In genomic region chr21:38170283-38170682, GRCh38 we compare ENCODE assay signal across 9 cellular contexts.
DNase-seq lines count a peak whose midpoint lies in the region; ATAC-seq, FAIRE-seq and TF ChIP-seq lines count a peak whose summit lies in the region.
"Had no signal": no experiment of that assay in that cellular context is flagged by ENCODE, and none has a peak within 500 bp of the region (broad histone marks: within the 10 kb centered on the region; RNA-seq: fewer than 3 reads in every experiment).

No MANE protein-coding gene starts in this region.

- BruUV-seq in PC-9 (replicated peaks; lab: Mats Ljungman, UMichigan), result no TSS peak

- H3K27ac ChIP-seq in ACC112 (ENCODE audit: low read depth, low read length) (peak overlapping the region; percentile 79), SJSA1 (no peak overlapping the region), keratinocyte (ENCODE audit: control insufficient read depth, insufficient read depth, low read length) (no peak overlapping the region), PC-9 (no peak overlapping the region)

- H3K27me3 ChIP-seq in ACC112 (ENCODE audit: insufficient read depth, low read length) (no peaks in the 10 kb centered on the region), SJSA1 (replicated peaks) (no peaks in the 10 kb centered on the region), keratinocyte (ENCODE audit: control insufficient read depth, extremely low read depth, insufficient read depth, low read length) (peaks cover 3% of the 10 kb centered on the region), PC-9 (ENCODE audit: insufficient read depth, low read depth) (peaks cover 7% of the 10 kb centered on the region; the same call in 1 of the 2 replicates)

- H3K9me3 ChIP-seq in SJSA1 (replicated peaks) (no peaks in the 10 kb centered on the region), keratinocyte (ENCODE audit: control insufficient read depth, low read depth, low read length) (no peaks in the 10 kb centered on the region), PC-9 (ENCODE audit: insufficient read depth, low read depth) (no peaks in the 10 kb centered on the region)

- no peak overlapping the region for H3K4me2 ChIP-seq in keratinocyte (ENCODE audit: control insufficient read depth, extremely low read depth, insufficient read depth, low read depth, low read length)
- no peak overlapping the region for H3K4me2 ChIP-seq in PC-9

- CTCF ChIA-PET in PC-9 (lab: Charles Lee), result no interaction called here

- no peak for ATAC-seq in GM19455 (IDR thresholded peaks at IDR 0.05; ENCODE audit: unreplicated experiment)
- ATAC-seq in GM21737 (IDR thresholded peaks at IDR 0.05; ENCODE audit: unreplicated experiment), result no peak
- no peak for ATAC-seq in HG02973 (IDR thresholded peaks at IDR 0.05; ENCODE audit: unreplicated experiment)

- POLR2A ChIA-PET in PC-9 (lab: Charles Lee; ENCODE audit: unreplicated experiment), result no interaction called here

- H3F3A ChIP-seq in PC-9 (ENCODE audit: insufficient read depth, low read depth), result no peaks in the 10 kb centered on the region

- H3K9me2 ChIP-seq in PC-9 (ENCODE audit: insufficient read depth), result no peaks in the 10 kb centered on the region

- H2AFZ ChIP-seq in ACC112 (ENCODE audit: low read length, unreplicated experiment) (no peak overlapping the region), keratinocyte (ENCODE audit: control insufficient read depth, low read length) (no peak overlapping the region), PC-9 (no peak overlapping the region)

- H3K36me3 ChIP-seq in ACC112 (ENCODE audit: insufficient read depth, low read length) (no peaks in the 10 kb centered on the region), SJSA1 (no peaks in the 10 kb centered on the region), keratinocyte (ENCODE audit: control insufficient read depth in 2 of 2, extremely low read depth in 1 of 2, insufficient read depth in 2 of 2, low read length in 2 of 2) (no peaks in the 10 kb centered on the region), PC-9 (ENCODE audit: low read depth) (no peaks in the 10 kb centered on the region)

- H3K79me2 ChIP-seq in ACC112 (ENCODE audit: control insufficient read depth, insufficient read depth, low read length, unreplicated experiment) (no peaks in the 10 kb centered on the region), keratinocyte (ENCODE audit: control insufficient read depth, insufficient read depth, low read length) (no peaks in the 10 kb centered on the region), PC-9 (ENCODE audit: low read depth) (no peaks in the 10 kb centered on the region)

- FAIRE-seq in keratinocyte (lab: Jason Lieb, UNC), result no peak
- FAIRE-seq: endometrium had no signal

- H3K4me3 ChIP-seq in ACC112 (ENCODE audit: low read depth, low read length) (no peak overlapping the region), SJSA1 (no peak overlapping the region), keratinocyte (ENCODE audit: control insufficient read depth in 2 of 3, extremely low read depth in 1 of 3, insufficient read depth in 2 of 3, low read depth in 1 of 3, low read length in 3 of 3) (no peak overlapping the region), PC-9 (no peak overlapping the region)

- H3K4me1 ChIP-seq in ACC112 (ENCODE audit: control insufficient read depth, insufficient read depth, low read length, unreplicated experiment), result peaks cover 25% of the 10 kb centered on the region
- peaks cover 29% of the 10 kb centered on the region for H3K4me1 ChIP-seq in SJSA1 (replicated peaks)
- H3K4me1 ChIP-seq in keratinocyte (ENCODE audit: control insufficient read depth, extremely low read depth, insufficient read depth, low read length), result peaks cover 15% of the 10 kb centered on the region
- no peaks in the 10 kb centered on the region for H3K4me1 ChIP-seq in PC-9 (replicated peaks; ENCODE audit: insufficient read depth)

- H4K20me1 ChIP-seq in keratinocyte (ENCODE audit: control insufficient read depth, extremely low read depth, insufficient read depth, low read length) (no peaks in the 10 kb centered on the region), PC-9 (ENCODE audit: insufficient read depth) (no peaks in the 10 kb centered on the region)

- no peaks in the 10 kb centered on the region for H3K9me1 ChIP-seq in keratinocyte (ENCODE audit: control insufficient read depth, extremely low read depth, insufficient read depth, low read length)

- no peak overlapping the region for H3K9ac ChIP-seq in keratinocyte (ENCODE audit: control insufficient read depth, extremely low read depth, insufficient read depth, low read length)

- dilution Hi-C loops in keratinocyte (cut with MboI; ENCODE audit: extremely low pct_ligation_motif_present, low sequenced_read_pairs), result no loop called here

- peak; percentile 53 for TF ChIP-seq CTCF in GM12874 (IDR thresholded peaks at IDR 0.05; ENCODE audit: insufficient read depth, low read depth, low read length)
- TF ChIP-seq CTCF in keratinocyte (optimal IDR thresholded peaks at IDR 0.05 in 1 of 3, IDR thresholded peaks at IDR 0.05 in 1 of 3, conservative IDR thresholded peaks at IDR 0.05 in 1 of 3; ENCODE audit: extremely low read depth in 1 of 3, insufficient read depth in 2 of 3, low read length in 3 of 3), result peak; percentile 70 to 81 (median 73)
- no peak for TF ChIP-seq CTCF in PC-9 (conservative IDR thresholded peaks at IDR 0.05)

- DNase-seq in SJSA1 (ENCODE audit: low read depth in 1 of 2, low spot score in 2 of 2) (peak; percentile 38 to 50), keratinocyte (ENCODE audit: low read depth, low spot score) (no peak), PC-9 (no peak)

- intact Hi-C loops in PC-9 (cut with micrococcal nuclease; ENCODE audit: unreplicated experiment), result no loop called here

Comparison
In these comparisons a context has a peak if more than half of its experiments do, and no peak if none do; other contexts are left out.
1. DNase-seq: peak in SJSA1 (2 of 2); none in keratinocyte (single experiment) and PC-9 (0 of 2).